Comparison of ENCODE assay signal across 19 cellular contexts in genomic region chr4:119940557-119940956, GRCh38.
"Had no signal": no experiment of that assay in that cellular context is flagged by ENCODE, and none has a peak within 500 bp of the region (broad histone marks: within the 10 kb centered on the region; RNA-seq: fewer than 3 reads in every experiment).

No MANE protein-coding gene starts in this region.

- H3K27me3 ChIP-seq: esophagus muscularis mucosa, foreskin keratinocyte, gastroesophageal sphincter, left lung had no signal

- H3K9me3 ChIP-seq: esophagus muscularis mucosa, gastroesophageal sphincter, left lung, lower lobe of right lung, mucosa of descending colon had no signal

- H3K27ac ChIP-seq: coronary artery, dorsolateral prefrontal cortex, esophagus muscularis mucosa, foreskin keratinocyte, gastroesophageal sphincter, hepatocyte, left lung, lower lobe of right lung had no signal

- H3K4me1 ChIP-seq: foreskin keratinocyte, gastroesophageal sphincter, left lung, lower lobe of right lung had no signal

- H3K4me3 ChIP-seq: coronary artery, esophagus muscularis mucosa, gastroesophageal sphincter, hepatocyte, left lung, lower lobe of right lung, mucosa of descending colon had no signal

- ATAC-seq: foreskin keratinocyte, gastroesophageal sphincter, left lung, lower lobe of right lung, mucosa of descending colon had no signal

- DNase-seq: dermis blood vessel endothelial cell; dorsolateral prefrontal cortex; effector CD4-positive, alpha-beta T cell; effector memory CD4-positive, alpha-beta T cell; foreskin keratinocyte; hypothalamus; immature natural killer cell; islet precursor cell; kidney; kidney glomerular epithelial cell; left lung; lower lobe of right lung; mesenchymal stem cell; mucosa of descending colon; naive B cell had no signal

- H3K36me3 ChIP-seq: esophagus muscularis mucosa, gastroesophageal sphincter, left lung, lower lobe of right lung had no signal
